ENCODE assay signal across 8 cellular contexts in genomic region chr1:27233677-27234053, GRCh38. TPM values are rescaled to one million over a fixed set of nuclear protein-coding genes. Genes with fewer than 3 reads are reported as not detected.
DNase-seq lines count a peak whose midpoint lies in the region; ATAC-seq and TF ChIP-seq lines count a peak whose summit lies in the region.

No MANE protein-coding gene starts in this region.

- H2BK120ac ChIP-seq in mesendoderm (ENCODE audit: low read depth, low read length) = no peak overlapping the region

- H3K9me2 ChIP-seq in Karpas-422 (replicated peaks; ENCODE audit: insufficient read depth, low read length) = no peaks in the 10 kb centered on the region

- peak overlapping the region; percentile 68 for H3K9ac ChIP-seq in Karpas-422 (ENCODE audit: low read length)
- peak overlapping the region; percentile 49 for H3K9ac ChIP-seq in mesendoderm (ENCODE audit: low read length)

- H3K4me1 ChIP-seq in Karpas-422 (ENCODE audit: low read length) (peaks cover 30% of the 10 kb centered on the region), mesendoderm (ENCODE audit: control insufficient read depth, low read depth, low read length) (no peaks in the 10 kb centered on the region), uterus (peaks cover 0 to 7% of the 10 kb centered on the region in 2 donors)

- ATAC-seq in GM18870 (IDR thresholded peaks at IDR 0.05; ENCODE audit: unreplicated experiment) (no peak), GM19467 (IDR thresholded peaks at IDR 0.05; ENCODE audit: unreplicated experiment) (no peak)

- H2AFZ ChIP-seq in Karpas-422 (ENCODE audit: low read length) = peak overlapping the region; percentile 89

- TF ChIP-seq CTCF in GM12864 (IDR thresholded peaks at IDR 0.05; ENCODE audit: low read depth, low read length, missing control alignments) (no peak), brain (conservative IDR thresholded peaks at IDR 0.05) (no peak), uterus (IDR thresholded peaks at IDR 0.05) (no peak)

- H3K23ac ChIP-seq in mesendoderm (ENCODE audit: low read length) = no peak overlapping the region

- no peak overlapping the region for H2BK5ac ChIP-seq in mesendoderm (ENCODE audit: low read length)

- H2BK15ac ChIP-seq in mesendoderm (replicated peaks; ENCODE audit: low read depth) = no peak overlapping the region

- no peak for DNase-seq in GM12864 (ENCODE audit: low read depth)
- DNase-seq in Karpas-422 = no peak
- DNase-seq in mesendoderm = peak; percentile 20
- peak in 1 of 2 donors; percentile 24 for DNase-seq in uterus
- DNase-seq in NCI-H2107 (lab: John Stamatoyannopoulos, UW) = no peak

- no peak overlapping the region for H3K27ac ChIP-seq in Karpas-422 (ENCODE audit: low read length)
- no peak overlapping the region for H3K27ac ChIP-seq in mesendoderm (ENCODE audit: low read depth, low read length)
- peak overlapping the region; percentile 48 to 65 for H3K27ac ChIP-seq in uterus

- no peaks in the 10 kb centered on the region for H3K79me1 ChIP-seq in mesendoderm (ENCODE audit: low read length)

- WGBS in mesendoderm (ENCODE audit: extremely low coverage, insufficient coverage, low lambda C conversion rate) = no CpG with 5 or more reads among the region's 9 CpGs

- peaks cover 13% of the 10 kb centered on the region for H3K27me3 Mint-ChIP-seq in brain

- no peak for TF ChIP-seq POLR2A in uterus (IDR thresholded peaks at IDR 0.05)

- no peaks in the 10 kb centered on the region for H4K20me1 ChIP-seq in Karpas-422 (ENCODE audit: insufficient read depth, low read depth, low read length)

- peaks cover 0 to 3% (median 0%) of the 10 kb centered on the region in 5 experiments for H3K9me3 Mint-ChIP-seq in brain

- H3K4ac ChIP-seq in mesendoderm (ENCODE audit: low read depth, low read length) = no peak overlapping the region

- no peak overlapping the region for H3K18ac ChIP-seq in mesendoderm (ENCODE audit: low read length)

- intact Hi-C loops in uterus (cut with DNase I; ENCODE audit: low total_unique reads) = no loop called here

- no peak overlapping the region for H4K8ac ChIP-seq in mesendoderm (ENCODE audit: low read depth, low read length)

- peaks cover 24% of the 10 kb centered on the region for H3K4me1 Mint-ChIP-seq in brain

- H3K9me3 ChIP-seq in Karpas-422 (ENCODE audit: low read length) (no peaks in the 10 kb centered on the region), uterus (no peaks in the 10 kb centered on the region)

- H3K4me2 ChIP-seq in Karpas-422 (ENCODE audit: low read depth, low read length, poor library complexity, severe bottlenecking) (peak overlapping the region; percentile 75), mesendoderm (ENCODE audit: low read length) (peak overlapping the region; percentile 60)

- H3K27me3 ChIP-seq in Karpas-422 (ENCODE audit: low read length) (no peaks in the 10 kb centered on the region), mesendoderm (ENCODE audit: insufficient read depth, low read length, poor library complexity) (no peaks in the 10 kb centered on the region), uterus (no peaks in the 10 kb centered on the region)

- no peak overlapping the region for H4K5ac ChIP-seq in mesendoderm (ENCODE audit: low read length)

- H3K36me3 Mint-ChIP-seq in brain = peaks cover 3% of the 10 kb centered on the region

- H3K79me2 ChIP-seq in Karpas-422 (ENCODE audit: low read length) (peaks cover 36% of the 10 kb centered on the region), mesendoderm (ENCODE audit: control insufficient read depth, insufficient read depth, low read length) (no peaks in the 10 kb centered on the region)

- peak overlapping the region; percentile 95 to 99 (median 96) for H3K4me3 Mint-ChIP-seq in brain

- H3K36me3 ChIP-seq in Karpas-422 (ENCODE audit: insufficient read depth, low read length) = no peaks in the 10 kb centered on the region
- no peaks in the 10 kb centered on the region for H3K36me3 ChIP-seq in mesendoderm (ENCODE audit: control insufficient read depth, insufficient read depth, low read length)
- H3K36me3 ChIP-seq in uterus = no peaks in the 10 kb centered on the region

- H3K4me3 ChIP-seq in GM12864 (ENCODE audit: low read depth, low read length) = peak overlapping the region; percentile 32
- H3K4me3 ChIP-seq in Karpas-422 (ENCODE audit: low read length) = peak overlapping the region; percentile 67
- H3K4me3 ChIP-seq in mesendoderm (ENCODE audit: low read length) = no peak overlapping the region
- H3K4me3 ChIP-seq in uterus = peak overlapping the region; percentile 40 to 41

- H3K27ac Mint-ChIP-seq in brain = peak overlapping the region; percentile 88 to 97 (median 93)

- peak overlapping the region; percentile 62 for H3K56ac ChIP-seq in mesendoderm (ENCODE audit: low read length)

- H2AK5ac ChIP-seq in mesendoderm (ENCODE audit: low read length) = no peak overlapping the region

RNA-seq across cellular contexts. Expression of gene WDTC1, which starts 0.8 kb away (rescaled TPM):
- total RNA-seq in Karpas-422 (2014; rRNA removed; shearing (Covaris generic); ENCODE audit: low replicate concordance) = 37.0 and 44.1 TPM in 2 replicates
- polyA plus RNA-seq in brain (ENCODE audit: insufficient read depth, low read depth, low replicate concordance) = 96.8 TPM
- polyA plus RNA-seq in mesendoderm (2013, experiment 1 of 2) = 9.2 TPM
- polyA plus RNA-seq in mesendoderm (2013, experiment 2 of 2) = 8.9 TPM
- total RNA-seq in uterus = 10 to 100 TPM in 3 of 4 donors, 1 to 10 TPM in 1; 5.6 to 45.8 (median 34.2) TPM

Comparison
In these comparisons a context has a peak if more than half of its experiments do, and no peak if none do; other contexts are left out.
1. H3K27ac ChIP-seq: peak in uterus (2 of 2); none in Karpas-422 (single experiment) and mesendoderm (single experiment).